ENCODE assay signal across 15 cellular contexts in genomic region chr6:144379356-144379755, GRCh38.
A peak's percentile ranks its signal among the peaks of the same experiment; 100 is the strongest.
DNase-seq lines count a peak whose midpoint lies in the region; ATAC-seq and TF ChIP-seq lines count a peak whose summit lies in the region.
"Had no signal": no experiment of that assay in that cellular context is flagged by ENCODE, and none has a peak within 500 bp of the region (broad histone marks: within the 10 kb centered on the region; RNA-seq: fewer than 3 reads in every experiment).

No MANE protein-coding gene starts in this region.

- intact Hi-C loops in dendritic cell treated with granulocyte-macrophage colony-stimulating factor and Interleukin-4, amounts not matched to agents 40 ng/mL and 50 ng/mL, for 4 days (cut with micrococcal nuclease): no loop called here

- no peak overlapping the region for H2AFZ ChIP-seq in SK-N-SH (ENCODE audit: low read depth)
- H2AFZ ChIP-seq: parathyroid adenoma had no signal

- no peaks in the 10 kb centered on the region; the same call in 1 of the 2 replicates for H3K27me3 ChIP-seq in SK-N-SH (ENCODE audit: insufficient read depth)
- H3K27me3 ChIP-seq: uterus had no signal

- no peak overlapping the region for H3K4me3 ChIP-seq in SK-N-SH (ENCODE audit: low read depth in 2 of 2, low read length in 1 of 2)
- H3K4me3 ChIP-seq: uterus had no signal

- TF ChIP-seq RAD21 in SK-N-SH (IDR thresholded peaks at IDR 0.05; ENCODE audit: low read length): no peak

- TF ChIP-seq EP300 in SK-N-SH (IDR thresholded peaks at IDR 0.05; ENCODE audit: borderline replicate concordance in 1 of 2, low read depth in 1 of 2, low read length in 1 of 2): no peak

- H3K9me2 ChIP-seq in SK-N-SH: no peaks in the 10 kb centered on the region

- no peaks in the 10 kb centered on the region for H4K20me1 ChIP-seq in SK-N-SH (ENCODE audit: insufficient read depth)

- no peaks in the 10 kb centered on the region for H3K27me3 Mint-ChIP-seq in dendritic cell treated with granulocyte-macrophage colony-stimulating factor and Interleukin-4, amounts not matched to agents 40 ng/mL and 50 ng/mL, for 4 days
- H3K27me3 Mint-ChIP-seq in osteocyte (ENCODE audit: unreplicated experiment) (no peaks in the 10 kb centered on the region), nephron progenitor cell (ENCODE audit: low read depth, poor library complexity) (no peaks in the 10 kb centered on the region)
- H3K27me3 Mint-ChIP-seq: effector memory CD8-positive, alpha-beta T cell had no signal

- CTCF ChIA-PET in SK-N-SH (lab: Yijun Ruan, JAX): no interaction called here

- no peak overlapping the region for H3K4me3 Mint-ChIP-seq in dendritic cell treated with granulocyte-macrophage colony-stimulating factor and Interleukin-4, amounts not matched to agents 40 ng/mL and 50 ng/mL, for 4 days
- no peak overlapping the region for H3K4me3 Mint-ChIP-seq in osteocyte (ENCODE audit: unreplicated experiment)
- H3K4me3 Mint-ChIP-seq in nephron progenitor cell: no peak overlapping the region

- H3K4me1 ChIP-seq in SK-N-SH (ENCODE audit: control insufficient read depth in 1 of 2, insufficient read depth in 2 of 2, low read depth in 1 of 2, low read length in 1 of 2): no peaks in the 10 kb centered on the region; a peak in 1 of 4 replicates

- H3K36me3 Mint-ChIP-seq in dendritic cell treated with granulocyte-macrophage colony-stimulating factor and Interleukin-4, amounts not matched to agents 40 ng/mL and 50 ng/mL, for 4 days (ENCODE audit: low read depth): peaks cover 23% of the 10 kb centered on the region
- H3K36me3 Mint-ChIP-seq in osteocyte (ENCODE audit: unreplicated experiment) (peaks cover 10% of the 10 kb centered on the region), nephron progenitor cell (ENCODE audit: low read depth) (peaks cover 31% of the 10 kb centered on the region)

- TF ChIP-seq CTCF in osteocyte (IDR thresholded peaks at IDR 0.05): no peak
- TF ChIP-seq CTCF in nephron progenitor cell (IDR thresholded peaks at IDR 0.05): no peak
- no peak for TF ChIP-seq CTCF in SK-N-SH (IDR thresholded peaks at IDR 0.05)

- WGBS in SK-N-SH (ENCODE audit: low lambda C conversion rate): 19% methylated on average over 7 of the region's 7 CpGs

- no peak overlapping the region for H3K4me2 ChIP-seq in SK-N-SH

- DNase-seq in EH (ENCODE audit: low read depth) (peak; percentile 78), M059J (ENCODE audit: low read depth) (peak; percentile 42), osteocyte (ENCODE audit: extremely low spot score, unreplicated experiment) (no peak), nephron progenitor cell (no peak), SK-N-SH (no peak)
- DNase-seq: activated naive CD4-positive, alpha-beta T cell treated with anti-CD3 and anti-CD28 coated beads, Interleukin-2, amount 50 U/mL, for 16 hours; DND-41; effector memory CD8-positive, alpha-beta T cell; GOT3; NCI-H1048; uterus had no signal

- H3K4me1 Mint-ChIP-seq in dendritic cell treated with granulocyte-macrophage colony-stimulating factor and Interleukin-4, amounts not matched to agents 40 ng/mL and 50 ng/mL, for 4 days (ENCODE audit: low read depth): peaks cover 30% of the 10 kb centered on the region
- H3K4me1 Mint-ChIP-seq in osteocyte (ENCODE audit: unreplicated experiment): peaks cover 36% of the 10 kb centered on the region
- peaks cover 8% of the 10 kb centered on the region for H3K4me1 Mint-ChIP-seq in nephron progenitor cell

- no peak overlapping the region for H3K9ac ChIP-seq in SK-N-SH
- H3K9ac ChIP-seq: parathyroid adenoma had no signal

- peaks cover 31% of the 10 kb centered on the region for H3K9me3 Mint-ChIP-seq in dendritic cell treated with granulocyte-macrophage colony-stimulating factor and Interleukin-4, amounts not matched to agents 40 ng/mL and 50 ng/mL, for 4 days
- H3K9me3 Mint-ChIP-seq in osteocyte (ENCODE audit: unreplicated experiment) (no peaks in the 10 kb centered on the region), nephron progenitor cell (peaks cover 35% of the 10 kb centered on the region)

- H3F3A ChIP-seq in SK-N-SH (replicated peaks; ENCODE audit: insufficient read depth): peaks cover 9% of the 10 kb centered on the region

- no peak for ATAC-seq in GM21825 (IDR thresholded peaks at IDR 0.05; ENCODE audit: unreplicated experiment)
- no peak for ATAC-seq in HG03175 (IDR thresholded peaks at IDR 0.05; ENCODE audit: unreplicated experiment)
- ATAC-seq: effector memory CD8-positive, alpha-beta T cell had no signal

- POLR2A ChIA-PET in SK-N-SH (lab: Yijun Ruan, JAX): no interaction called here

- H3K79me2 ChIP-seq in SK-N-SH (ENCODE audit: insufficient read depth): peaks cover 3% of the 10 kb centered on the region

- H3K9me3 ChIP-seq in SK-N-SH: no peaks in the 10 kb centered on the region
- H3K9me3 ChIP-seq: uterus had no signal

- no peaks in the 10 kb centered on the region for H3K36me3 ChIP-seq in SK-N-SH (replicated peaks in 1 of 2; ENCODE audit: control insufficient read depth in 1 of 2, insufficient read depth in 2 of 2, low read length in 1 of 2)
- H3K36me3 ChIP-seq: uterus had no signal

- H3K27ac Mint-ChIP-seq in dendritic cell treated with granulocyte-macrophage colony-stimulating factor and Interleukin-4, amounts not matched to agents 40 ng/mL and 50 ng/mL, for 4 days: peak overlapping the region; percentile 33
- H3K27ac Mint-ChIP-seq in osteocyte (ENCODE audit: unreplicated experiment) (peak overlapping the region; percentile 87), nephron progenitor cell (no peak overlapping the region)

- peak overlapping the region in 1 of 2 experiments; percentile 69; a peak in 2 of 4 replicates for H3K27ac ChIP-seq in SK-N-SH (ENCODE audit: low read depth in 2 of 2, low read length in 1 of 2)
- H3K27ac ChIP-seq: parathyroid adenoma had no signal

TF ChIP-seq in SK-N-SH, 30 proteins besides CTCF, POLR2A, EP300 and RAD21 (continues in another document):
- TF ChIP-seq FOSL2 (IDR thresholded peaks at IDR 0.05; ENCODE audit: borderline replicate concordance, low read depth) (no peak), MEF2A (IDR thresholded peaks at IDR 0.05; ENCODE audit: borderline replicate concordance, low read depth) (no peak), RCOR1 (IDR thresholded peaks at IDR 0.05; ENCODE audit: low read length) (no peak), YY1 (IDR thresholded peaks at IDR 0.05; ENCODE audit: low read depth) (no peak), GABPA (IDR thresholded peaks at IDR 0.05; ENCODE audit: low read depth) (no peak), TCF12 (IDR thresholded peaks at IDR 0.05) (no peak), GATA2 (CRISPR knock-in tag; IDR thresholded peaks at IDR 0.05) (no peak), FOXJ3 (CRISPR knock-in tag; IDR thresholded peaks at IDR 0.05) (no peak), FOXM1 (IDR thresholded peaks at IDR 0.05; ENCODE audit: low read depth) (no peak), POLR2AphosphoS5 (IDR thresholded peaks at IDR 0.05; ENCODE audit: low read depth, low read length) (no peak), NFIC (IDR thresholded peaks at IDR 0.05; ENCODE audit: borderline replicate concordance) (no peak), IRF3 (IDR thresholded peaks at IDR 0.05; ENCODE audit: low read depth, low read length) (no peak)
- TF ChIP-seq, protein P1, sequence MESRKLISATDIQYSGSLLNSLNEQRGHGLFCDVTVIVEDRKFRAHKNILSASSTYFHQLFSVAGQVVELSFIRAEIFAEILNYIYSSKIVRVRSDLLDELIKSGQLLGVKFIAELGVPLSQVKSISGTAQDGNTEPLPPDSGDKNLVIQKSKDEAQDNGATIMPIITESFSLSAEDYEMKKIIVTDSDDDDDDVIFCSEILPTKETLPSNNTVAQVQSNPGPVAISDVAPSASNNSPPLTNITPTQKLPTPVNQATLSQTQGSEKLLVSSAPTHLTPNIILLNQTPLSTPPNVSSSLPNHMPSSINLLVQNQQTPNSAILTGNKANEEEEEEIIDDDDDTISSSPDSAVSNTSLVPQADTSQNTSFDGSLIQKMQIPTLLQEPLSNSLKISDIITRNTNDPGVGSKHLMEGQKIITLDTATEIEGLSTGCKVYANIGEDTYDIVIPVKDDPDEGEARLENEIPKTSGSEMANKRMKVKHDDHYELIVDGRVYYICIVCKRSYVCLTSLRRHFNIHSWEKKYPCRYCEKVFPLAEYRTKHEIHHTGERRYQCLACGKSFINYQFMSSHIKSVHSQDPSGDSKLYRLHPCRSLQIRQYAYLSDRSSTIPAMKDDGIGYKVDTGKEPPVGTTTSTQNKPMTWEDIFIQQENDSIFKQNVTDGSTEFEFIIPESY (IDR thresholded peaks at IDR 0.05; ENCODE audit: borderline replicate concordance, low read depth): no peak
- TF ChIP-seq, protein P2, sequence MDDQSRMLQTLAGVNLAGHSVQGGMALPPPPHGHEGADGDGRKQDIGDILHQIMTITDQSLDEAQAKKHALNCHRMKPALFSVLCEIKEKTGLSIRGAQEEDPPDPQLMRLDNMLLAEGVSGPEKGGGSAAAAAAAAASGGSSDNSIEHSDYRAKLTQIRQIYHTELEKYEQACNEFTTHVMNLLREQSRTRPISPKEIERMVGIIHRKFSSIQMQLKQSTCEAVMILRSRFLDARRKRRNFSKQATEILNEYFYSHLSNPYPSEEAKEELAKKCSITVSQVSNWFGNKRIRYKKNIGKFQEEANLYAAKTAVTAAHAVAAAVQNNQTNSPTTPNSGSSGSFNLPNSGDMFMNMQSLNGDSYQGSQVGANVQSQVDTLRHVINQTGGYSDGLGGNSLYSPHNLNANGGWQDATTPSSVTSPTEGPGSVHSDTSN (IDR thresholded peaks at IDR 0.05): no peak

Comparison
In these comparisons a context has a peak if more than half of its experiments do, and no peak if none do; other contexts are left out.
1. DNase-seq: peak in EH (single experiment) and M059J (single experiment); none in osteocyte (single experiment), nephron progenitor cell (single experiment) and SK-N-SH (single experiment).